In the genomic region with DNA sequence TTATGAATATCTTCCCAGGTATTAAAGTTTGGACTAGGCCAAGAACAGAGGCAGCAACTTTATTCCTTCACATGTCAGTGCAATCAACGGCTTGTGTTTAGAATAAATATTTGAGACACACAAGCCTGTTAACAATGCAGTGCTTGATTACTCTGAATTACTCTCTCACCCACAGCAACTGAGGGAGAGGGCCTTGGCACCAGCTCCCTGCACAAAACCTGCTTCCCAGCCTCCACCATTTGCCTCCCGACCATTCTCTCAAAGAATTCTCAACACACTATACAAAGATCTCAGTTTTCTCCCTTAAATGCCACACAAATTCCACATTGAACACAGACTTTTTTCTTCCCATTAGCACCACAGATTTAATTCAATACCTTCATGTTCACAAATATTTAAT, we compare ENCODE assay signal across 15 cellular contexts.
DNase-seq lines count a peak whose midpoint lies in the region; ATAC-seq and TF ChIP-seq lines count a peak whose summit lies in the region.
"Had no signal": no experiment of that assay in that cellular context is flagged by ENCODE, and none has a peak within 500 bp of the region (broad histone marks: within the 10 kb centered on the region; RNA-seq: fewer than 3 reads in every experiment).

No MANE protein-coding gene starts in this region.

- H3K27me3 ChIP-seq in left lung (no peaks in the 10 kb centered on the region), suprapubic skin (no peaks in the 10 kb centered on the region)
- H3K27me3 ChIP-seq: right atrium auricular region, upper lobe of left lung had no signal

- ATAC-seq in left lung (peak; percentile 25), GM21390 (IDR thresholded peaks at IDR 0.05; ENCODE audit: unreplicated experiment) (no peak)
- ATAC-seq: SK-N-SH treated with all-trans-retinoic acid at 6 μM for 48 hours had no signal

- intact Hi-C loops in left lung (cut with DNase I), result no loop called here

- no peak for TF ChIP-seq POLR2A in suprapubic skin (IDR thresholded peaks at IDR 0.05)

- peak; percentile 56 for DNase-seq in NCI-H748 (lab: John Stamatoyannopoulos, UW; ENCODE audit: unreplicated experiment)
- peak in 5 of 61 donors; percentile 0 to 27 (median 9) for DNase-seq in caudate nucleus (lab: John Stamatoyannopoulos, UW)
- no peak for DNase-seq in left lung
- DNase-seq in suprapubic skin (ENCODE audit: low spot score in 2 of 2), result no peak
- DNase-seq in activated T-cell treated with anti-CD3 and anti-CD28 coated beads for 4 hours, result no peak
- no peak for DNase-seq in cerebellar nuclear complex (lab: John Stamatoyannopoulos, UW)
- DNase-seq: activated naive CD4-positive, alpha-beta T cell treated with anti-CD3 and anti-CD28 coated beads for 36 hours; effector memory CD4-positive, alpha-beta T cell; kidney glomerular epithelial cell; NCI-H2171 treated with DMSO at 0.1 percent for 48 hours; stimulated activated CD4-positive, alpha-beta T cell treated with anti-CD3 and anti-CD28 coated beads, Interleukin-2, amount 100 ng/mL, for 48 hours had no signal

- H3K9me3 ChIP-seq in left lung (no peaks in the 10 kb centered on the region), suprapubic skin (no peaks in the 10 kb centered on the region)
- H3K9me3 ChIP-seq: right atrium auricular region, upper lobe of left lung had no signal

- TF ChIP-seq CTCF in left lung (IDR thresholded peaks at IDR 0.05) (no peak), suprapubic skin (IDR thresholded peaks at IDR 0.05) (no peak)

- H3K4me3 ChIP-seq in left lung, result no peak overlapping the region
- peak overlapping the region; percentile 44 for H3K4me3 ChIP-seq in suprapubic skin
- H3K4me3 ChIP-seq: right atrium auricular region had no signal

- H3K27ac ChIP-seq in caudate nucleus (ENCODE audit: low read depth, low read length) (peak overlapping the region; percentile 77), left lung (no peak overlapping the region), suprapubic skin (peak overlapping the region; percentile 57)
- H3K27ac ChIP-seq: right atrium auricular region had no signal

- no peaks in the 10 kb centered on the region for H3K4me1 ChIP-seq in left lung
- H3K4me1 ChIP-seq in suprapubic skin, result peaks cover 30% of the 10 kb centered on the region
- H3K4me1 ChIP-seq: right atrium auricular region had no signal

- 56% methylated on average over 2 of the region's 2 CpGs for whole genome bisulfite sequencing in suprapubic skin

- no peak for TF ChIP-seq EP300 in suprapubic skin (IDR thresholded peaks at IDR 0.05)

- H3K36me3 ChIP-seq in left lung, result no peaks in the 10 kb centered on the region
- H3K36me3 ChIP-seq in suprapubic skin, result no peaks in the 10 kb centered on the region
- H3K36me3 ChIP-seq: right atrium auricular region, upper lobe of left lung had no signal

Comparison
In these comparisons a context has a peak if more than half of its experiments do, and no peak if none do; other contexts are left out.
1. H3K27ac ChIP-seq: peak in caudate nucleus (single experiment) and suprapubic skin (single experiment); none in left lung (0 of 2).